ENCODE assay signal across 8 cellular contexts in the genomic region with DNA sequence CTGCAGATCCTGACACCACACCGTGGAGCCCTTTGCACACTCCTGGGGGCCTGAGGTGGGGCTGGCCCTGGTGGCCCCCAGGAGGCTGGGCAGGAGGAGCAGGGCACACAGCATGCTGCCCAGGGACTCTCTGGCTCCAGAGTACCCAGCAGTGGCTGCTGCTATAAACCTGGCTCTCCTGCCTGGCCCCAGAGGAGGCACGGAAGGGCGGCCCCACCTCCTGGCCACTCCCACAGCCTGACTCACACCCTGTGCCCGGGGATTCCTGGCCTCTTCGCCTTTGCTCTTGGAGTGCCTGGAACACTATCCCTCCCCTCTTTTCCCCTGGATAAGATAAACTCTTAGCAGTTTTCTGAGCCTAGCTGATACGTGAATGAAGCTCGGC. TPM values are rescaled to one million over a fixed set of nuclear protein-coding genes. Genes with fewer than 3 reads are reported as not detected.
DNase-seq lines count a peak whose midpoint lies in the region; ATAC-seq and TF ChIP-seq lines count a peak whose summit lies in the region.

A gene with protein sequence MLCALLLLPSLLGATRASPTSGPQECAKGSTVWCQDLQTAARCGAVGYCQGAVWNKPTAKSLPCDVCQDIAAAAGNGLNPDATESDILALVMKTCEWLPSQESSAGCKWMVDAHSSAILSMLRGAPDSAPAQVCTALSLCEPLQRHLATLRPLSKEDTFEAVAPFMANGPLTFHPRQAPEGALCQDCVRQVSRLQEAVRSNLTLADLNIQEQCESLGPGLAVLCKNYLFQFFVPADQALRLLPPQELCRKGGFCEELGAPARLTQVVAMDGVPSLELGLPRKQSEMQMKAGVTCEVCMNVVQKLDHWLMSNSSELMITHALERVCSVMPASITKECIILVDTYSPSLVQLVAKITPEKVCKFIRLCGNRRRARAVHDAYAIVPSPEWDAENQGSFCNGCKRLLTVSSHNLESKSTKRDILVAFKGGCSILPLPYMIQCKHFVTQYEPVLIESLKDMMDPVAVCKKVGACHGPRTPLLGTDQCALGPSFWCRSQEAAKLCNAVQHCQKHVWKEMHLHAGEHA (minus strand): TSS at position 165 of the 385 bp plus-strand sequence. CDS start 51 bp downstream, at position 114.

- H3K9me3 ChIP-seq in lower lobe of right lung, result no peaks in the 10 kb centered on the region

- TF ChIP-seq CTCF in brain microvascular endothelial cell (IDR thresholded peaks at IDR 0.05; ENCODE audit: low read depth, low read length, missing control alignments) (no peak), lower lobe of right lung (IDR thresholded peaks at IDR 0.05) (no peak)

- ATAC-seq in lower lobe of right lung (peak; percentile 85 to 94), GM21447 (IDR thresholded peaks at IDR 0.05; ENCODE audit: unreplicated experiment) (no peak)

- H3K4me3 ChIP-seq in brain microvascular endothelial cell (ENCODE audit: low read depth, low read length), result no peak within 1 kb of the TSS
- no peak within 1 kb of the TSS for H3K4me3 ChIP-seq in lower lobe of right lung

- intact Hi-C loops in lower lobe of right lung (cut with DNase I), result no loop called here

- peak; percentile 91 for DNase-seq in AG20443 (ENCODE audit: low spot score)
- DNase-seq in HS-5 (ENCODE audit: low read depth), result peak; percentile 32
- DNase-seq in brain microvascular endothelial cell, result peak; percentile 11
- peak; percentile 77 for DNase-seq in lower lobe of right lung
- no peak for DNase-seq in stimulated activated naive CD4-positive, alpha-beta T cell (lab: John Stamatoyannopoulos, UW)
- no peak for DNase-seq in MV-4-11 (lab: John Stamatoyannopoulos, UW)
- DNase-seq in SIG-M5 (lab: John Stamatoyannopoulos, UW), result no peak

- H3K27me3 ChIP-seq in brain microvascular endothelial cell (replicated peaks) (peaks cover 2% of the 10 kb centered on the region), lower lobe of right lung (ENCODE audit: low read depth) (peaks cover 3% of the 10 kb centered on the region)

- no peak within 1 kb of the TSS for H3K27ac ChIP-seq in brain microvascular endothelial cell
- no peak within 1 kb of the TSS for H3K27ac ChIP-seq in lower lobe of right lung

- H3K36me3 ChIP-seq in brain microvascular endothelial cell (replicated peaks) (no peaks in the 10 kb centered on the region), lower lobe of right lung (no peaks in the 10 kb centered on the region)

- H3K4me1 ChIP-seq in lower lobe of right lung, result peaks cover 15% of the 10 kb centered on the region

- in situ Hi-C loops in brain microvascular endothelial cell (cut with HindIII; ENCODE audit: low pct_ligation_motif_present, low sequenced_read_pairs), result no loop called here

RNA-seq across cellular contexts. Expression of the gene that starts here (rescaled TPM):
- total RNA-seq in lower lobe of right lung, result not detected

Comparison
In these comparisons a context has a peak if more than half of its experiments do, and no peak if none do; other contexts are left out.
1. Peak in DNase-seq and ATAC-seq in lower lobe of right lung; RNA of the gene not detected or under 1 TPM.
2. DNase-seq: peak in AG20443 (single experiment), HS-5 (single experiment) and brain microvascular endothelial cell (single experiment); none in stimulated activated naive CD4-positive, alpha-beta T cell (0 of 6), MV-4-11 (single experiment) and SIG-M5 (single experiment).